ENCODE assay signal across 8 cellular contexts in the genomic region with DNA sequence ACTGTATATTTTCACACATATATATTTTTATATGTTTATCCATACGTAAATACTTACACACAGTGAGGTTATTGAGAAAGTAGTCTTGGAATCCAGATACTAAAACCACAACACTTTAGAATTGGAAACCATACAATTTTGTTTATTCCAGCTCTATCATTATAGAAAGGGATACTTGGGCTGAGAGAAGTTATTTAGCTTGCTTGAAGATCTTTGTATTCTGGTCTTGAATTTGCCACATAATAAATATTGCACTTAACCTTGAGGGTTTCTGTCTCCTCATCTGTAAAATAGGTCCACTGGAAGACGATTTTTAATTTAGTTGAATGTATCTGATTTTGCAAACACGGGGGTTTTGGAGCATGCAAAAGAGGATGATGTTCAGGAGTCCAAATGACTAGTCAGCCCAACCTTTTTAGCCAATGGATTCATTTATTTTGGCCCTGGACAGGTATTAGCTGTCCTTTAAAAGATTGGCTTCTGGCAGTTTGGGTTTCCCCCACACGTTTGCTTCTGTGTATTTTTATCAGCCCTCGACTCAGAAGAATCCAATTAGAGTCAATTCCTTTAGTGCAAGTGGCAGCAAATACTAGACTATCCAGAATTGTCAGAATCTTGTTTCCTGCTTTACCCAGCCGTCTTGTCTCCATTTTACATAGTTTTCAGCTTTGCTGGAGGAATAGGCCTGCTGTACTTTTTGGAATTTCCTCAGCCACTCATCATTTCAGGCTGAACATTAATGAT.
A peak's percentile ranks its signal among the peaks of the same experiment; 100 is the strongest.
DNase-seq lines count a peak whose midpoint lies in the region; ATAC-seq and TF ChIP-seq lines count a peak whose summit lies in the region.

No MANE protein-coding gene starts in this region.

- peaks cover 45% of the 10 kb centered on the region for H3K4me1 Mint-ChIP-seq in memory B cell

- H3K9me3 ChIP-seq in HEK293 (ENCODE audit: control insufficient read depth, insufficient read depth, low read depth, low read length) (no peaks in the 10 kb centered on the region), adipocyte (ENCODE audit: control insufficient read depth, low read length) (no peaks in the 10 kb centered on the region), SJCRH30 (replicated peaks) (no peaks in the 10 kb centered on the region)

- no peaks in the 10 kb centered on the region for H3K36me3 ChIP-seq in HEK293 (ENCODE audit: control insufficient read depth in 2 of 2, insufficient read depth in 1 of 2, low read length in 2 of 2)
- H3K36me3 ChIP-seq in adipocyte (ENCODE audit: control insufficient read depth, insufficient read depth, low read length, severe bottlenecking), result no peaks in the 10 kb centered on the region
- no peaks in the 10 kb centered on the region for H3K36me3 ChIP-seq in SJCRH30

- H3K4me3 Mint-ChIP-seq in memory B cell, result peak overlapping the region; percentile 34

- no peak for ATAC-seq in memory B cell (ENCODE audit: low read depth)
- ATAC-seq in GM18867 (IDR thresholded peaks at IDR 0.05; ENCODE audit: unreplicated experiment), result no peak
- ATAC-seq in HG02885 (IDR thresholded peaks at IDR 0.05; ENCODE audit: poor library complexity, unreplicated experiment), result no peak

- H3K4me3 ChIP-seq in AG09309 (ENCODE audit: control insufficient read depth, low read depth, low read length) (no peak overlapping the region), HEK293 (ENCODE audit: low read depth, low read length) (no peak overlapping the region), adipocyte (ENCODE audit: low read length) (peak overlapping the region; percentile 38), SJCRH30 (no peak overlapping the region)

- TF ChIP-seq CTCF in AG09309 (IDR thresholded peaks at IDR 0.05; ENCODE audit: control insufficient read depth, insufficient read depth, low read depth, low read length, missing control alignments), result no peak
- TF ChIP-seq CTCF in HEK293 (tag by site-specific recombination; IDR thresholded peaks at IDR 0.05), result no peak

- peak overlapping the region; percentile 74 for H3K9ac ChIP-seq in adipocyte (ENCODE audit: low read length)

- no peaks in the 10 kb centered on the region for H3K36me3 Mint-ChIP-seq in memory B cell

- H3K27ac ChIP-seq in HEK293 (ENCODE audit: extremely low read depth, low read depth, low read length) (no peak overlapping the region), SJCRH30 (no peak overlapping the region)

- H3K27me3 ChIP-seq in adipocyte (replicated peaks; ENCODE audit: control insufficient read depth, insufficient read depth, low read length) (no peaks in the 10 kb centered on the region), SJCRH30 (no peaks in the 10 kb centered on the region)

- CTCF ChIA-PET in HEK293 (lab: Yijun Ruan, JAX), result no interaction called here

- POLR2A ChIA-PET in HEK293 (lab: Yijun Ruan, JAX), result no interaction called here

- H3K27ac Mint-ChIP-seq in memory B cell, result peak overlapping the region; percentile 84

- no peaks in the 10 kb centered on the region for H3K27me3 Mint-ChIP-seq in memory B cell

- H3K9me3 Mint-ChIP-seq in memory B cell, result no peaks in the 10 kb centered on the region

- 0 out of 2 replicates have a peak, but pooled peaks cover 8% of the 10 kb centered on the region for H3K4me1 ChIP-seq in HEK293 (ENCODE audit: control insufficient read depth, insufficient read depth, low read length)
- peaks cover 63% of the 10 kb centered on the region for H3K4me1 ChIP-seq in adipocyte (ENCODE audit: control insufficient read depth, insufficient read depth, low read length)
- H3K4me1 ChIP-seq in SJCRH30, result peaks cover 36% of the 10 kb centered on the region

- DNase-seq in AG09309 (ENCODE audit: low read depth), result peak; percentile 17
- DNase-seq in adipocyte (ENCODE audit: low read depth), result peak; percentile 51
- no peak for DNase-seq in memory B cell (ENCODE audit: low spot score in 2 of 2)
- DNase-seq in epidermal melanocyte (ENCODE audit: insufficient read length, low spot score), result no peak
- no peak for DNase-seq in SJCRH30

TF ChIP-seq in HEK293, 187 proteins besides CTCF, POLR2A, EP300 and RAD21:
- TF ChIP-seq SP7 (tag by site-specific recombination; IDR thresholded peaks at IDR 0.05) (peak; percentile 77), ZNF664 (tag by site-specific recombination; IDR thresholded peaks at IDR 0.05) (peak; percentile 49; the same call in 1 of the 2 replicates)
- TF ChIP-seq, protein P1, sequence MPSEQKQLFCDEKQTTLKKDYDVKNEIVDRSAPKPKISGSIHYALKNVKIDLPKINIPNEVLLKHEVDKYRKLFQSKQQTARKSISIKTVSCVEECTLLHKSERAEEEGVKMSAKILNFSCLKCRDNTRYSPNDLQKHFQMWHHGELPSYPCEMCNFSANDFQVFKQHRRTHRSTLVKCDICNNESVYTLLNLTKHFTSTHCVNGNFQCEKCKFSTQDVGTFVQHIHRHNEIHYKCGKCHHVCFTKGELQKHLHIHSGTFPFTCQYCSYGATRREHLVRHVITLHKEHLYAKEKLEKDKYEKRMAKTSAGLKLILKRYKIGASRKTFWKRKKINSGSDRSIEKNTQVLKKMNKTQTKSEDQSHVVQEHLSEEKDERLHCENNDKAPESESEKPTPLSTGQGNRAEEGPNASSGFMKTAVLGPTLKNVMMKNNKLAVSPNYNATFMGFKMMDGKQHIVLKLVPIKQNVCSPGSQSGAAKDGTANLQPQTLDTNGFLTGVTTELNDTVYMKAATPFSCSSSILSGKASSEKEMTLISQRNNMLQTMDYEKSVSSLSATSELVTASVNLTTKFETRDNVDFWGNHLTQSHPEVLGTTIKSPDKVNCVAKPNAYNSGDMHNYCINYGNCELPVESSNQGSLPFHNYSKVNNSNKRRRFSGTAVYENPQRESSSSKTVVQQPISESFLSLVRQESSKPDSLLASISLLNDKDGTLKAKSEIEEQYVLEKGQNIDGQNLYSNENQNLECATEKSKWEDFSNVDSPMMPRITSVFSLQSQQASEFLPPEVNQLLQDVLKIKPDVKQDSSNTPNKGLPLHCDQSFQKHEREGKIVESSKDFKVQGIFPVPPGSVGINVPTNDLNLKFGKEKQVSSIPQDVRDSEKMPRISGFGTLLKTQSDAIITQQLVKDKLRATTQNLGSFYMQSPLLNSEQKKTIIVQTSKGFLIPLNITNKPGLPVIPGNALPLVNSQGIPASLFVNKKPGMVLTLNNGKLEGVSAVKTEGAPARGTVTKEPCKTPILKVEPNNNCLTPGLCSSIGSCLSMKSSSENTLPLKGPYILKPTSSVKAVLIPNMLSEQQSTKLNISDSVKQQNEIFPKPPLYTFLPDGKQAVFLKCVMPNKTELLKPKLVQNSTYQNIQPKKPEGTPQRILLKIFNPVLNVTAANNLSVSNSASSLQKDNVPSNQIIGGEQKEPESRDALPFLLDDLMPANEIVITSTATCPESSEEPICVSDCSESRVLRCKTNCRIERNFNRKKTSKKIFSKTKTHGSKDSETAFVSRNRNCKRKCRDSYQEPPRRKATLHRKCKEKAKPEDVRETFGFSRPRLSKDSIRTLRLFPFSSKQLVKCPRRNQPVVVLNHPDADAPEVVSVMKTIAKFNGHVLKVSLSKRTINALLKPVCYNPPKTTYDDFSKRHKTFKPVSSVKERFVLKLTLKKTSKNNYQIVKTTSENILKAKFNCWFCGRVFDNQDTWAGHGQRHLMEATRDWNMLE (tag by site-specific recombination; conservative IDR thresholded peaks at IDR 0.05; ENCODE audit: low read depth), result no peak

Comparison
In these comparisons a context has a peak if more than half of its experiments do, and no peak if none do; other contexts are left out.
1. DNase-seq: peak in AG09309 (single experiment) and adipocyte (single experiment); none in memory B cell (0 of 2), epidermal melanocyte (single experiment) and SJCRH30 (0 of 2).